ENCODE assay signal across 17 cellular contexts in the genomic region with DNA sequence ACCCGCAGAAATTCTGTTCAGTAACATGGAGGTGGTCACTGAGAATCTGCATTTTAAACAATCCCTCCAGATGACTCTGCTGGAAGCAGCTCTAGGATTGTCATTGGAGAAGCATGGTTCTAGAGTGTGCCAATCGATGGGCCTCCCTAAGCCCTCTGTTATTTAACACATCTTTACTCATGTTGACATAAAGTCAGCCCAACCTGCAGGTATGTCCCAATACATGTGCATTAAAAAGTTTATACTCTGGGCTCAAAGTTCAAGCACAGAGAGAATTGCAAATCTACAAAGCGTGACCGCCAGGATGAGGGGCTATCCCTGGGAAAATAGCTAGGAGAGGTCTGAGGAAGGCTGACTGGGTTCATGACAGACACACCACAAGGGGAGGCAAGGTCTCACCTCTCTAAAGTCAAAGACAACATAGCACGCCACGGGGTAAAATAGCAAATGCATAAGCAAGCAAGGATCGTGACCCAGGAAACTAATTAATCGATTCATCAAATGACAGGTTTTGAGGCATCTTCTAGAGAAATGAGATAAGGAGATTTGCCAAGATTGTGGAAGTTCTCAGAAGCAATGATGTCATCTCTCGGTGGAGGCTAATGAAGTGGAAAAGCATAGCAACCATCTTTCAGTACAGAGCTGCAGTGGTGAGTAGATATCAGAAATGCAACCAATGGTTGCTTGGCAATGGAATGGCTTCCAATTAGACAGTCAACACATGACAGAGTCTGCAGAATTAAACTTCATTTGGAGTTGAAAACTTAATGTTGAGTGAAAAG.
DNase-seq lines count a peak whose midpoint lies in the region; ATAC-seq, FAIRE-seq and TF ChIP-seq lines count a peak whose summit lies in the region.
"Had no signal": no experiment of that assay in that cellular context is flagged by ENCODE, and none has a peak within 500 bp of the region (broad histone marks: within the 10 kb centered on the region; RNA-seq: fewer than 3 reads in every experiment).

No MANE protein-coding gene starts in this region.

- H3K9me3 Mint-ChIP-seq in neural progenitor cell, result peaks cover 2% of the 10 kb centered on the region
- no peaks in the 10 kb centered on the region for H3K9me3 Mint-ChIP-seq in activated naive CD4-positive, alpha-beta T cell treated with anti-CD3 and anti-CD28 coated beads for 36 hours

- no peak for ATAC-seq in HG03354 (IDR thresholded peaks at IDR 0.05; ENCODE audit: poor library complexity, severe bottlenecking, unreplicated experiment)
- no peak for ATAC-seq in left cardiac atrium
- ATAC-seq: GM12878 had no signal

- DNase-seq in M059J (ENCODE audit: low read depth) (peak; percentile 36), astrocyte of the spinal cord (ENCODE audit: low read depth, low spot score) (peak; percentile 7), neural progenitor cell (ENCODE audit: low spot score) (no peak), left cardiac atrium (no peak)
- no peak for DNase-seq in activated naive CD4-positive, alpha-beta T cell treated with anti-CD3 and anti-CD28 coated beads for 36 hours
- DNase-seq: ACHN; Calu3; CD4-positive, CD25-positive, alpha-beta regulatory T cell; DMS 273 treated with DMSO at 0.1 percent for 48 hours; IMR-90 had no signal

- no peak overlapping the region for H3K4me2 ChIP-seq in neural progenitor cell
- H3K4me2 ChIP-seq: BLaER1 treated with 17β-estradiol and CSF1 and Interleukin-3, amounts not matched to agents 10 nM and 100 nM had no signal

- FAIRE-seq in islet of Langerhans (lab: Jason Lieb, UNC), result peak; percentile 43
- FAIRE-seq: GM12878, H1 had no signal

- H3K4me1 Mint-ChIP-seq in neural progenitor cell, result peaks cover 42% of the 10 kb centered on the region
- H3K4me1 Mint-ChIP-seq in activated naive CD4-positive, alpha-beta T cell treated with anti-CD3 and anti-CD28 coated beads for 36 hours (ENCODE audit: low read depth), result no peaks in the 10 kb centered on the region
- H3K4me1 Mint-ChIP-seq: CD4-positive, CD25-positive, alpha-beta regulatory T cell had no signal

- no peak overlapping the region for H3K4me3 ChIP-seq in astrocyte of the spinal cord (ENCODE audit: low read depth, low read length)
- H3K4me3 ChIP-seq in neural progenitor cell, result no peak overlapping the region
- H3K4me3 ChIP-seq: BLaER1 treated with 17β-estradiol and CSF1 and Interleukin-3, amounts not matched to agents 10 nM and 100 nM; GM12878; HAP-1 had no signal

- TF ChIP-seq CTCF in astrocyte of the spinal cord (IDR thresholded peaks at IDR 0.05; ENCODE audit: low read depth, low read length) (no peak), neural progenitor cell (IDR thresholded peaks at IDR 0.05) (no peak)

- no peak overlapping the region for H3K27ac ChIP-seq in neural progenitor cell
- H3K27ac ChIP-seq: BLaER1 treated with 17β-estradiol and CSF1 and Interleukin-3, amounts not matched to agents 10 nM and 100 nM; HL-60 had no signal

- H3K9me3 ChIP-seq in neural progenitor cell (ENCODE audit: low read depth), result no peaks in the 10 kb centered on the region
- H3K9me3 ChIP-seq: BLaER1 treated with 17β-estradiol and CSF1 and Interleukin-3, amounts not matched to agents 10 nM and 100 nM; HAP-1 had no signal

- H3K9ac ChIP-seq in neural progenitor cell, result no peak overlapping the region
- H3K9ac ChIP-seq: BLaER1 treated with 17β-estradiol and CSF1 and Interleukin-3, amounts not matched to agents 10 nM and 100 nM had no signal

- H3K27ac Mint-ChIP-seq in neural progenitor cell, result peak overlapping the region; percentile 9
- no peak overlapping the region for H3K27ac Mint-ChIP-seq in activated naive CD4-positive, alpha-beta T cell treated with anti-CD3 and anti-CD28 coated beads for 36 hours

- no peaks in the 10 kb centered on the region for H3K27me3 ChIP-seq in neural progenitor cell
- H3K27me3 ChIP-seq: BLaER1 treated with 17β-estradiol and CSF1 and Interleukin-3, amounts not matched to agents 10 nM and 100 nM had no signal

- peaks cover 7% of the 10 kb centered on the region for H3K4me1 ChIP-seq in neural progenitor cell
- H3K4me1 ChIP-seq: HAP-1 had no signal

- no peaks in the 10 kb centered on the region for H3K36me3 ChIP-seq in neural progenitor cell
- H3K36me3 ChIP-seq: BLaER1 treated with 17β-estradiol and CSF1 and Interleukin-3, amounts not matched to agents 10 nM and 100 nM; HAP-1 had no signal

- no peak overlapping the region for H3K4me3 Mint-ChIP-seq in neural progenitor cell
- no peak overlapping the region for H3K4me3 Mint-ChIP-seq in activated naive CD4-positive, alpha-beta T cell treated with anti-CD3 and anti-CD28 coated beads for 36 hours
- H3K4me3 Mint-ChIP-seq: CD4-positive, CD25-positive, alpha-beta regulatory T cell had no signal

- no peaks in the 10 kb centered on the region for H3F3A ChIP-seq in neural progenitor cell (ENCODE audit: low read depth)

- CTCF ChIA-PET in activated naive CD4-positive, alpha-beta T cell treated with anti-CD3 and anti-CD28 coated beads for 36 hours (lab: Charles Lee), result no interaction called here

- no peaks in the 10 kb centered on the region for H3K36me3 Mint-ChIP-seq in neural progenitor cell
- no peaks in the 10 kb centered on the region for H3K36me3 Mint-ChIP-seq in activated naive CD4-positive, alpha-beta T cell treated with anti-CD3 and anti-CD28 coated beads for 36 hours (ENCODE audit: low read depth)
- H3K36me3 Mint-ChIP-seq: CD4-positive, CD25-positive, alpha-beta regulatory T cell had no signal

- in situ Hi-C loops in astrocyte of the spinal cord (cut with HindIII; ENCODE audit: low sequenced_read_pairs), result no loop called here

- H3K79me2 ChIP-seq in neural progenitor cell (ENCODE audit: low read depth), result no peaks in the 10 kb centered on the region

- no peak overlapping the region for H2AFZ ChIP-seq in neural progenitor cell (replicated peaks)

- H3K27me3 Mint-ChIP-seq in neural progenitor cell (ENCODE audit: insufficient read depth, low read depth), result peaks cover 2% of the 10 kb centered on the region
- H3K27me3 Mint-ChIP-seq in activated naive CD4-positive, alpha-beta T cell treated with anti-CD3 and anti-CD28 coated beads for 36 hours (ENCODE audit: low read depth), result peaks cover 1% of the 10 kb centered on the region
- H3K27me3 Mint-ChIP-seq: CD4-positive, CD25-positive, alpha-beta regulatory T cell had no signal

- H4K20me1 ChIP-seq in neural progenitor cell (ENCODE audit: low read depth), result no peaks in the 10 kb centered on the region
- H4K20me1 ChIP-seq: BLaER1 treated with 17β-estradiol and CSF1 and Interleukin-3, amounts not matched to agents 10 nM and 100 nM had no signal

- intact Hi-C loops in activated naive CD4-positive, alpha-beta T cell treated with anti-CD3 and anti-CD28 coated beads for 36 hours (cut with micrococcal nuclease), result no loop called here
- intact Hi-C loops in left cardiac atrium (cut with DNase I), result no loop called here

Comparison
In these comparisons a context has a peak if more than half of its experiments do, and no peak if none do; other contexts are left out.
1. DNase-seq: peak in M059J (single experiment) and astrocyte of the spinal cord (single experiment); none in neural progenitor cell (single experiment), activated naive CD4-positive, alpha-beta T cell treated with anti-CD3 and anti-CD28 coated beads for 36 hours (single experiment) and left cardiac atrium (single experiment).